In the genomic region with DNA sequence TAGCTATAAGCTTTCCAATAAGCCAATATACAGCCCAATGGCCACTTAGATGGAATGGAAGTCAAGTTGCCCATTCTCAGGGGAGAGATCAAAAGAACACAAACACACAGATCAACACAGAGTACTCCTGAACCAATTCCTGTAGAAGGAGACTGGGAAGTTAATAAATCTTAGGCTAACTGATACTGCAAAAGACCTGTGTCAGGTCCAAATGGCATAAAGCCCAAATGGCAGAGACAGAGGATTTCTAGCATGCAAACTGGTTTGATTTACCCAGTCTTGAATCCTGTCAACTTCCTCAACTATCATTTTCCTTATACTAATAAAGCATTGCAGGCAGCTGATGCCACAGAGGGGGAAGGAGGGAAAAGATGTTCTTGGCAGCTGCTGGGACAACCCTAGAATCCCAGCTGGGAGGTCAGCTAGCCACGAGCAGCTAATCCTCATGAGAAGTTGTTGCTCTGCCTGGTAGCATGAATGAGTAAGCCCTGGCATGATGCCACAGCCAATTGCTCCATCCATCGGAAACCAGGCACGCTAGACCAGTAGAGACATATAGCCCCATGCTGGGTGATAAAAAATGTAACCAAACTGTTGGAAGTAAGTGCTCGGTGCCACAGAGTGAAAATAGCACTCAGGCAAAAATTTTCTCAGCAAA, we compare ENCODE assay signal across 1 cellular context.
TF ChIP-seq lines count a peak whose summit lies in the region.

No MANE protein-coding gene starts in this region.

TF ChIP-seq in IMR-90, 13 proteins besides CTCF, POLR2A, EP300 and RAD21 (continued from another document):
- TF ChIP-seq FOS (IDR thresholded peaks at IDR 0.05; ENCODE audit: low read depth, low read length) (no peak), RFX5 (IDR thresholded peaks at IDR 0.05; ENCODE audit: low read depth, low read length) (no peak), NFE2L2 (IDR thresholded peaks at IDR 0.05; ENCODE audit: low read depth, low read length) (no peak)
